Comparison of ENCODE assay signal across 28 cellular contexts in genomic region chr10:79312601-79313187, GRCh38. TPM values are rescaled to one million over a fixed set of nuclear protein-coding genes. Genes with fewer than 3 reads are reported as not detected.
DNase-seq lines count a peak whose midpoint lies in the region; ATAC-seq, FAIRE-seq and TF ChIP-seq lines count a peak whose summit lies in the region.
"Had no signal": no experiment of that assay in that cellular context is flagged by ENCODE, and none has a peak within 500 bp of the region (broad histone marks: within the 10 kb centered on the region; RNA-seq: fewer than 3 reads in every experiment).

No MANE protein-coding gene starts in this region.

- peak overlapping the region; percentile 10 for H3K27ac Mint-ChIP-seq in activated CD8-positive, alpha-beta memory T cell treated with anti-CD3 and anti-CD28 coated beads, Interleukin-2, amount 10 ng/mL, durations not matched to agents 7 days and 5 days
- H3K27ac Mint-ChIP-seq in progenitor cell of endocrine pancreas: peak overlapping the region; percentile 37
- H3K27ac Mint-ChIP-seq: activated CD4-positive, alpha-beta T cell treated with anti-CD3 and anti-CD28 coated beads, Interleukin-2, amount 10 ng/mL, durations not matched to agents 7 days and 5 days; dendritic cell treated with granulocyte-macrophage colony-stimulating factor and Interleukin-4, amounts not matched to agents 40 ng/mL and 50 ng/mL, for 4 days had no signal

- no peak for DNase-seq in activated CD8-positive, alpha-beta memory T cell treated with anti-CD3 and anti-CD28 coated beads, Interleukin-2, amount 10 ng/mL, durations not matched to agents 7 days and 5 days
- no peak for DNase-seq in activated CD8-positive, alpha-beta memory T cell treated with anti-CD3 and anti-CD28 coated beads, Interleukin-2, amount 50 U/mL, for 4 hours
- DNase-seq in kidney (peak; percentile 58), progenitor cell of endocrine pancreas (ENCODE audit: low spot score, unreplicated experiment) (no peak), NCI-H2171 treated with DMSO at 0.1 percent for 48 hours (lab: John Stamatoyannopoulos, UW) (no peak), NCI-H146 treated with DMSO at 0.1 percent for 48 hours (lab: John Stamatoyannopoulos, UW; ENCODE audit: unreplicated experiment) (no peak)
- DNase-seq: activated CD4-positive, alpha-beta T cell treated with anti-CD3 and anti-CD28 coated beads, Interleukin-2, amount 10 ng/mL, durations not matched to agents 7 days and 5 days; activated naive CD4-positive, alpha-beta T cell; activated T-cell treated with anti-CD3 and anti-CD28 coated beads, Interleukin-2, amount 50 U/mL, for 48 hours; adrenal gland; CD8-positive, alpha-beta memory T cell; DMS 273 treated with DMSO at 0.1 percent for 48 hours; foreskin keratinocyte; left colon; mesendoderm; NCI-H1436; NCI-H2107; NCI-H446; stimulated activated CD4-positive, alpha-beta T cell treated with anti-CD3 and anti-CD28 coated beads, Interleukin-2, amount 100 ng/mL, for 48 hours; T1000 had no signal

- H3K9me3 ChIP-seq in HEK293 (ENCODE audit: control insufficient read depth, insufficient read depth, low read depth, low read length) (no peaks in the 10 kb centered on the region), kidney (ENCODE audit: control insufficient read depth in 1 of 2, low read length in 2 of 2) (no peaks in the 10 kb centered on the region)
- H3K9me3 ChIP-seq: adrenal gland, esophagus muscularis mucosa, thoracic aorta, vagina had no signal

- H3K4me1 ChIP-seq in HEK293 (ENCODE audit: control insufficient read depth, insufficient read depth, low read length) (no peaks in the 10 kb centered on the region), kidney (ENCODE audit: control insufficient read depth in 1 of 2, insufficient read depth in 1 of 2, low read depth in 1 of 2, low read length in 2 of 2) (peaks cover 0 to 4% of the 10 kb centered on the region in 2 donors)

- no peak for ATAC-seq in activated CD8-positive, alpha-beta memory T cell treated with anti-CD3 and anti-CD28 coated beads, Interleukin-2, amount 10 ng/mL, durations not matched to agents 7 days and 5 days
- no peak for ATAC-seq in GM18520 (IDR thresholded peaks at IDR 0.05; ENCODE audit: unreplicated experiment)
- ATAC-seq: left colon had no signal

- intact Hi-C loops in kidney (cut with DNase I): no loop called here

- CTCF ChIA-PET in activated CD8-positive, alpha-beta memory T cell treated with anti-CD3 and anti-CD28 coated beads, Interleukin-2, amount 10 ng/mL, durations not matched to agents 7 days and 5 days (lab: Charles Lee): interaction anchor here (13.5 kb wide), 1 partner anchor 33 kb away, joined by 171 read pairs; the partner anchor contains the start of gene PPIF
- CTCF ChIA-PET in HEK293 (lab: Yijun Ruan, JAX): interaction anchor here (0.7 to 0.8 kb wide), 2 partner anchors 10 to 844 kb away, joined by 3 to 4 read pairs; no protein-coding TSS in a partner anchor

- POLR2A ChIA-PET in HEK293 (lab: Yijun Ruan, JAX): no interaction called here

- no peak for FAIRE-seq in kidney (lab: Jason Lieb, UNC)
- FAIRE-seq: A204.1, GM12891 had no signal

- peaks cover 0 to 32% of the 10 kb centered on the region in 2 experiments; a peak in 1 of 3 replicates for H3K36me3 ChIP-seq in HEK293 (ENCODE audit: control insufficient read depth in 2 of 2, insufficient read depth in 1 of 2, low read length in 2 of 2)
- H3K36me3 ChIP-seq in kidney (ENCODE audit: control insufficient read depth in 1 of 2, insufficient read depth in 2 of 2, low read length in 2 of 2): peaks cover 11 to 34% of the 10 kb centered on the region in 2 donors

- peaks cover 22% of the 10 kb centered on the region for H3K4me1 Mint-ChIP-seq in activated CD8-positive, alpha-beta memory T cell treated with anti-CD3 and anti-CD28 coated beads, Interleukin-2, amount 10 ng/mL, durations not matched to agents 7 days and 5 days
- peaks cover 7% of the 10 kb centered on the region for H3K4me1 Mint-ChIP-seq in progenitor cell of endocrine pancreas (ENCODE audit: low read depth)

- no peak overlapping the region for H3K4me3 Mint-ChIP-seq in activated CD8-positive, alpha-beta memory T cell treated with anti-CD3 and anti-CD28 coated beads, Interleukin-2, amount 10 ng/mL, durations not matched to agents 7 days and 5 days
- no peak overlapping the region for H3K4me3 Mint-ChIP-seq in progenitor cell of endocrine pancreas (ENCODE audit: low read depth)
- H3K4me3 Mint-ChIP-seq: activated CD4-positive, alpha-beta T cell treated with anti-CD3 and anti-CD28 coated beads, Interleukin-2, amount 10 ng/mL, durations not matched to agents 7 days and 5 days; CD8-positive, alpha-beta memory T cell; dendritic cell treated with granulocyte-macrophage colony-stimulating factor and Interleukin-4, amounts not matched to agents 40 ng/mL and 50 ng/mL, for 4 days had no signal

- H3K27me3 Mint-ChIP-seq in activated CD8-positive, alpha-beta memory T cell treated with anti-CD3 and anti-CD28 coated beads, Interleukin-2, amount 10 ng/mL, durations not matched to agents 7 days and 5 days: no peaks in the 10 kb centered on the region
- H3K27me3 Mint-ChIP-seq in progenitor cell of endocrine pancreas: no peaks in the 10 kb centered on the region
- H3K27me3 Mint-ChIP-seq: activated CD4-positive, alpha-beta T cell treated with anti-CD3 and anti-CD28 coated beads, Interleukin-2, amount 10 ng/mL, durations not matched to agents 7 days and 5 days; dendritic cell treated with granulocyte-macrophage colony-stimulating factor and Interleukin-4, amounts not matched to agents 40 ng/mL and 50 ng/mL, for 4 days had no signal

- H3K9ac ChIP-seq in kidney (ENCODE audit: low read length in 2 of 2): no peak overlapping the region

- H3K4me3 ChIP-seq in HEK293 (ENCODE audit: low read depth, low read length): no peak overlapping the region
- H3K4me3 ChIP-seq in kidney (ENCODE audit: low read length in 2 of 2): no peak overlapping the region
- H3K4me3 ChIP-seq: adrenal gland, esophagus muscularis mucosa, thoracic aorta, vagina had no signal

- H3K27ac ChIP-seq in HEK293 (ENCODE audit: extremely low read depth, low read depth, low read length) (no peak overlapping the region), kidney (ENCODE audit: low read depth in 2 of 2, low read length in 2 of 2) (no peak overlapping the region)
- H3K27ac ChIP-seq: foreskin keratinocyte, thoracic aorta had no signal

- TF ChIP-seq CTCF in HEK293 (tag by site-specific recombination; IDR thresholded peaks at IDR 0.05) (no peak), kidney (IDR thresholded peaks at IDR 0.05; ENCODE audit: borderline replicate concordance, extremely low read depth, insufficient read depth) (no peak), progenitor cell of endocrine pancreas (IDR thresholded peaks at IDR 0.05; ENCODE audit: unreplicated experiment) (no peak)

- H3K9me3 Mint-ChIP-seq in activated CD8-positive, alpha-beta memory T cell treated with anti-CD3 and anti-CD28 coated beads, Interleukin-2, amount 10 ng/mL, durations not matched to agents 7 days and 5 days (ENCODE audit: low read depth): no peaks in the 10 kb centered on the region
- no peaks in the 10 kb centered on the region for H3K9me3 Mint-ChIP-seq in progenitor cell of endocrine pancreas (ENCODE audit: low read depth)
- H3K9me3 Mint-ChIP-seq: activated CD4-positive, alpha-beta T cell treated with anti-CD3 and anti-CD28 coated beads, Interleukin-2, amount 10 ng/mL, durations not matched to agents 7 days and 5 days; dendritic cell treated with granulocyte-macrophage colony-stimulating factor and Interleukin-4, amounts not matched to agents 40 ng/mL and 50 ng/mL, for 4 days had no signal

- H3K36me3 Mint-ChIP-seq in activated CD8-positive, alpha-beta memory T cell treated with anti-CD3 and anti-CD28 coated beads, Interleukin-2, amount 10 ng/mL, durations not matched to agents 7 days and 5 days: peaks cover 12% of the 10 kb centered on the region
- peaks cover 18% of the 10 kb centered on the region for H3K36me3 Mint-ChIP-seq in progenitor cell of endocrine pancreas (ENCODE audit: insufficient read depth)

TF ChIP-seq in HEK293, 187 proteins besides CTCF, POLR2A, EP300 and RAD21:
- no peak for TF ChIP-seq ZNF23 (tag by site-specific recombination; IDR thresholded peaks at IDR 0.05; ENCODE audit: borderline replicate concordance)
- peak; percentile 18; the same call in 1 of the 2 replicates for TF ChIP-seq EGR2 (tag by site-specific recombination; IDR thresholded peaks at IDR 0.05; ENCODE audit: low read depth)
- TF ChIP-seq SP3 (tag by site-specific recombination; IDR thresholded peaks at IDR 0.05): no peak
TF ChIP-seq in HEK293: peak in this region for 1.

RNA-seq across cellular contexts. Expression of gene PPIF, which starts 34.6 kb away (rescaled TPM):
- total RNA-seq in activated CD8-positive, alpha-beta memory T cell treated with anti-CD3 and anti-CD28 coated beads, Interleukin-2, amount 10 ng/mL, durations not matched to agents 7 days and 5 days: 100 to 1,000 TPM; 119 to 144 TPM
- total RNA-seq in kidney: 36.7 TPM
- 120 TPM for polyA plus RNA-seq in kidney (ENCODE audit: insufficient read depth, low read depth, low replicate concordance)
- 35.9 and 37.1 TPM in 2 replicates for total RNA-seq in progenitor cell of endocrine pancreas
